Comparison of ENCODE assay signal across 8 cellular contexts in genomic region chr11:64241430-64242153, GRCh38. TPM values are rescaled to one million over a fixed set of nuclear protein-coding genes. Genes with fewer than 3 reads are reported as not detected.
DNase-seq lines count a peak whose midpoint lies in the region; ATAC-seq and TF ChIP-seq lines count a peak whose summit lies in the region.

No MANE protein-coding gene starts in this region.

- H3K4me3 ChIP-seq in AG10803 (ENCODE audit: low read length) = peak overlapping the region; percentile 82
- peak overlapping the region; percentile 79 to 82 for H3K4me3 ChIP-seq in left lung

- H3K36me3 ChIP-seq in left lung = peaks cover 0 to 34% of the 10 kb centered on the region in 2 donors

- TF ChIP-seq CTCF in AG10803 (conservative IDR thresholded peaks at IDR 0.05; ENCODE audit: low read length) (no peak), chondrocyte (IDR thresholded peaks at IDR 0.05) (no peak), left lung (IDR thresholded peaks at IDR 0.05) (no peak)

- no peaks in the 10 kb centered on the region for H3K27me3 ChIP-seq in left lung

- peaks cover 37% of the 10 kb centered on the region for H3K4me1 Mint-ChIP-seq in chondrocyte (ENCODE audit: low read depth)

- peak; percentile 53 for TF ChIP-seq POLR2A in GM19099 (IDR thresholded peaks at IDR 0.05; ENCODE audit: extremely low read depth, insufficient read length, low read depth)

- H3K36me3 Mint-ChIP-seq in chondrocyte (ENCODE audit: low read depth) = peaks cover 12% of the 10 kb centered on the region

- ATAC-seq in HG03378 (IDR thresholded peaks at IDR 0.05; ENCODE audit: unreplicated experiment) (peak; percentile 51), left lung (peak; percentile 4)

- H3K27me3 Mint-ChIP-seq in chondrocyte (ENCODE audit: low read depth) = no peaks in the 10 kb centered on the region

- intact Hi-C loops in left lung (cut with DNase I) = no loop called here

- peak overlapping the region; percentile 95 for H3K27ac Mint-ChIP-seq in chondrocyte (ENCODE audit: unreplicated experiment)

- peak overlapping the region; percentile 82 to 98 for H3K27ac ChIP-seq in left lung

- H3K9me3 Mint-ChIP-seq in chondrocyte (ENCODE audit: low read depth) = no peaks in the 10 kb centered on the region

- H3K4me1 ChIP-seq in left lung = peaks cover 20 to 83% of the 10 kb centered on the region in 2 donors

- DNase-seq in AG10803 (ENCODE audit: low read depth) (peak; percentile 99), NCI-H510A (lab: John Stamatoyannopoulos, UW) (peak; percentile 87), chondrocyte (ENCODE audit: low spot score) (peak; percentile 100), left lung (peak; percentile 100)
- DNase-seq in activated CD4-positive, alpha-beta T cell treated with anti-CD3 and anti-CD28 coated beads for 24 hours (ENCODE audit: low read depth in 2 of 2) = peak; percentile 100
- DNase-seq in stimulated activated CD4-positive, alpha-beta T cell treated with anti-CD3 and anti-CD28 coated beads, Interleukin-2, amount 100 ng/mL, for 24 hours = peak; percentile 100

- H3K4me3 Mint-ChIP-seq in chondrocyte (ENCODE audit: unreplicated experiment) = peak overlapping the region; percentile 87

- no peaks in the 10 kb centered on the region for H3K9me3 ChIP-seq in left lung

RNA-seq across cellular contexts. Expression of gene FKBP2, which starts 0.7 kb away (rescaled TPM):
- total RNA-seq in chondrocyte (42.1 to 54.3 TPM (median 43.0 TPM) in 3 replicates), left lung (10 to 100 TPM; 61.9 to 66.1 TPM)

RNA-seq across cellular contexts. Expression of gene PPP1R14B, which starts 5.2 kb away (rescaled TPM):
- 280 to 358 TPM (median 322 TPM) in 3 replicates for total RNA-seq in chondrocyte
- 100 to 1,000 TPM; 154 to 200 TPM for total RNA-seq in left lung

RNA-seq across cellular contexts. Expression of gene VEGFB, which starts 7.2 kb away (rescaled TPM):
- total RNA-seq in chondrocyte = 165 to 209 TPM (median 168 TPM) in 3 replicates
- 100 to 1,000 TPM; 107 to 132 TPM for total RNA-seq in left lung

RNA-seq across cellular contexts. Expression of gene PLCB3, which starts 9.7 kb away (rescaled TPM):
- total RNA-seq in chondrocyte (35.5 to 51.4 TPM (median 47.2 TPM) in 3 replicates), left lung (10 to 100 TPM; 39.1 to 42.7 TPM)

RNA-seq across cellular contexts. Expression of gene DNAJC4, which starts 11.2 kb away (rescaled TPM):
- 27.0 to 31.6 TPM (median 28.9 TPM) in 3 replicates for total RNA-seq in chondrocyte
- 10 to 100 TPM; 26.0 to 43.3 TPM for total RNA-seq in left lung

Comparison
In these comparisons a context has a peak if more than half of its experiments do, and no peak if none do; other contexts are left out.
1. Peak in every context shown above with its lines: DNase-seq, ATAC-seq, H3K4me3 ChIP-seq and H3K27ac ChIP-seq.